8 cellular contexts compared by ENCODE assay signal in genomic region chr9:137188086-137188489, GRCh38. TPM values are rescaled to one million over a fixed set of nuclear protein-coding genes. Genes with fewer than 3 reads are reported as not detected.
DNase-seq lines count a peak whose midpoint lies in the region; ATAC-seq and TF ChIP-seq lines count a peak whose summit lies in the region.

No MANE protein-coding gene starts in this region.

- under 1% methylated on average over 31 of the region's 31 CpGs for WGBS in prostate gland

- H3K27me3 ChIP-seq in SJSA1 (replicated peaks): no peaks in the 10 kb centered on the region
- no peaks in the 10 kb centered on the region for H3K27me3 ChIP-seq in prostate gland (replicated peaks; ENCODE audit: insufficient read depth)

- peaks cover 83% of the 10 kb centered on the region for H3K36me3 ChIP-seq in SJSA1
- H3K36me3 ChIP-seq in prostate gland: peaks cover 7 to 9% of the 10 kb centered on the region in 2 donors

- H3K4me3 ChIP-seq in GM12865 (ENCODE audit: low read depth, low read length) (peak overlapping the region; percentile 96), SJSA1 (peak overlapping the region; percentile 93), fibroblast of mammary gland (ENCODE audit: control insufficient read depth, low read depth, low read length) (peak overlapping the region; percentile 93), prostate gland (peak overlapping the region; percentile 73 to 97)

- H3K27ac ChIP-seq in SJSA1 (peak overlapping the region; percentile 83), prostate gland (peak overlapping the region; percentile 77 to 94)

- intact Hi-C loops in prostate gland (cut with DNase I): no loop called here

- ATAC-seq in HG02642 (IDR thresholded peaks at IDR 0.05; ENCODE audit: poor library complexity, unreplicated experiment): no peak

- H3K4me1 ChIP-seq in SJSA1 (replicated peaks) (peaks cover 25% of the 10 kb centered on the region), prostate gland (replicated peaks) (peaks cover 27% of the 10 kb centered on the region)

- H3K9me3 ChIP-seq in SJSA1 (replicated peaks) (no peaks in the 10 kb centered on the region), prostate gland (no peaks in the 10 kb centered on the region)

- no peak for TF ChIP-seq POLR2A in prostate gland (IDR thresholded peaks at IDR 0.05)

- no peak for DNase-seq in GM12865 (ENCODE audit: low read depth)
- no peak for DNase-seq in SJSA1 (ENCODE audit: low read depth in 1 of 2, low spot score in 2 of 2)
- DNase-seq in fibroblast of mammary gland (ENCODE audit: low read depth): no peak
- DNase-seq in prostate gland (ENCODE audit: low spot score): no peak
- DNase-seq in NCI-H748 treated with DMSO at 0.1 percent for 48 hours (lab: John Stamatoyannopoulos, UW): no peak
- DNase-seq in 8988T: no peak
- no peak for DNase-seq in AML-193 (lab: John Stamatoyannopoulos, UW)

- TF ChIP-seq CTCF in GM12865 (IDR thresholded peaks at IDR 0.05; ENCODE audit: insufficient read depth, low read depth, low read length, missing control alignments) (no peak), fibroblast of mammary gland (conservative IDR thresholded peaks at IDR 0.05; ENCODE audit: control insufficient read depth, insufficient read depth, low read depth, low read length) (no peak), prostate gland (IDR thresholded peaks at IDR 0.05) (no peak)

RNA-seq across cellular contexts. Expression of gene ANAPC2, which starts 0.3 kb away (rescaled TPM):
- 11.7 and 13.7 TPM in 2 replicates for total RNA-seq in SJSA1 (2014; rRNA removed; shearing (Covaris generic))
- total RNA-seq in prostate gland: 10 to 100 TPM; 32.5 to 64.5 TPM

RNA-seq across cellular contexts. Expression of gene SSNA1, which starts 0.4 kb away (rescaled TPM):
- 94.2 and 177 TPM in 2 replicates for total RNA-seq in SJSA1 (2014; rRNA removed; shearing (Covaris generic))
- total RNA-seq in prostate gland: 100 to 1,000 TPM; 114 to 124 TPM

RNA-seq across cellular contexts. Expression of gene TPRN, which starts 12.5 kb away (rescaled TPM):
- total RNA-seq in SJSA1 (2014; rRNA removed; shearing (Covaris generic)): 6.0 and 6.1 TPM in 2 replicates
- total RNA-seq in prostate gland: 10 to 100 TPM; 26.1 to 30.4 TPM

RNA-seq across cellular contexts. Expression of gene TMEM210, which starts 16.2 kb away (rescaled TPM):
- total RNA-seq in SJSA1 (2014; rRNA removed; shearing (Covaris generic)): not detected in 2 replicates
- total RNA-seq in prostate gland: 1 to 10 TPM in 1 of 2 donors, not detected in 1; 3.1 TPM

RNA-seq across cellular contexts. Expression of gene TMEM203, which starts 17.4 kb away (rescaled TPM):
- total RNA-seq in SJSA1 (2014; rRNA removed; shearing (Covaris generic)): 44.5 and 51.3 TPM in 2 replicates
- 10 to 100 TPM; 35.3 to 47.8 TPM for total RNA-seq in prostate gland
